In the genomic region with DNA sequence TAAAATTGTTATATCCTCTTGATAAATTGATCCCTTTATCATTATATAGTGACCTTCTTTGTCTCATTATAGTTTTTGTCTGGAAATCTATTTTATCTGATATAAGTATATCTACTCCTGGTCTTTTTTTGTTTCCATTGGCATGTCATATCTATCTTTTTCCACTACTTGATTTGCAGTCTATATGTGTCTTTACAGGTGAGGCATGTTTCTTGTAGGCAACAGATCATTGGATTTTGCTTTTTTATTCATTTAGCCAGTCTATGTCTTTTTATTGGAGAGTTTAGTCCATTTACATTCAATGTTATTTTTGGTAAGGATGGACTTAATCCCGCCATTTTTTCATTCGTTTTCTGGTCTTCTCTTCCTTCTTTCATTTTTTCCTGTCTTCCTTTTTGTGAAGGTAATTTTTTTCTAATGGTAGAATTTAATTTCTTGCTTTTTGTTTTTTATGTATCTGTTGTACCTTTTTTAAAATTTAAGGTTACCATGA, we compare ENCODE assay signal across 1 cellular context.
TF ChIP-seq lines count a peak whose summit lies in the region.

No MANE protein-coding gene starts in this region.

TF ChIP-seq in K562, 482 proteins besides CTCF, POLR2A, EP300 and RAD21:
- TF ChIP-seq ESRRA (IDR thresholded peaks at IDR 0.05; ENCODE audit: borderline replicate concordance, low read depth) (no peak), RAD51 (IDR thresholded peaks at IDR 0.05; ENCODE audit: borderline replicate concordance, low read depth) (no peak), ZNF507 (tag; conservative IDR thresholded peaks at IDR 0.05) (peak; percentile 96), KDM5B (IDR thresholded peaks at IDR 0.05; ENCODE audit: insufficient replicate concordance, low read depth, low read length) (no peak), HOMEZ (CRISPR knock-in tag; IDR thresholded peaks at IDR 0.05) (no peak), SMAD4 (CRISPR knock-in tag; conservative IDR thresholded peaks at IDR 0.05) (no peak), ZSCAN32 (CRISPR knock-in tag; IDR thresholded peaks at IDR 0.05) (no peak), ZNF354B (CRISPR knock-in tag; IDR thresholded peaks at IDR 0.05) (peak; percentile 87), ZNF143 (CRISPR knock-in tag; IDR thresholded peaks at IDR 0.05) (no peak), DDX20 (tag; IDR thresholded peaks at IDR 0.05; ENCODE audit: low read depth) (no peak), EGR1 (conservative IDR thresholded peaks at IDR 0.05) (no peak), THRAP3 (IDR thresholded peaks at IDR 0.05; ENCODE audit: borderline replicate concordance) (no peak), ZBTB17 (CRISPR knock-in tag; IDR thresholded peaks at IDR 0.05) (no peak), ZNF217 (CRISPR knock-in tag; IDR thresholded peaks at IDR 0.05) (no peak), TEAD1 (CRISPR knock-in tag; IDR thresholded peaks at IDR 0.05) (no peak)
- TF ChIP-seq, protein P1, sequence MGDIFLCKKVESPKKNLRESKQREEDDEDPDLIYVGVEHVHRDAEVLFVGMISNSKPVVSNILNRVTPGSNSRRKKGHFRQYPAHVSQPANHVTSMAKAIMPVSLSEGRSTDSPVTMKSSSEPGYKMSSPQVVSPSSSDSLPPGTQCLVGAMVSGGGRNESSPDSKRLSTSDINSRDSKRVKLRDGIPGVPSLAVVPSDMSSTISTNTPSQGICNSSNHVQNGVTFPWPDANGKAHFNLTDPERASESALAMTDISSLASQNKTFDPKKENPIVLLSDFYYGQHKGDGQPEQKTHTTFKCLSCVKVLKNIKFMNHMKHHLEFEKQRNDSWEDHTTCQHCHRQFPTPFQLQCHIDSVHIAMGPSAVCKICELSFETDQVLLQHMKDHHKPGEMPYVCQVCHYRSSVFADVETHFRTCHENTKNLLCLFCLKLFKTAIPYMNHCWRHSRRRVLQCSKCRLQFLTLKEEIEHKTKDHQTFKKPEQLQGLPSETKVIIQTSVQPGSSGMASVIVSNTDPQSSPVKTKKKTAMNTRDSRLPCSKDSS (IDR thresholded peaks at IDR 0.05; ENCODE audit: low read depth, partially characterized antibody): peak; percentile 19
- TF ChIP-seq, protein P2, sequence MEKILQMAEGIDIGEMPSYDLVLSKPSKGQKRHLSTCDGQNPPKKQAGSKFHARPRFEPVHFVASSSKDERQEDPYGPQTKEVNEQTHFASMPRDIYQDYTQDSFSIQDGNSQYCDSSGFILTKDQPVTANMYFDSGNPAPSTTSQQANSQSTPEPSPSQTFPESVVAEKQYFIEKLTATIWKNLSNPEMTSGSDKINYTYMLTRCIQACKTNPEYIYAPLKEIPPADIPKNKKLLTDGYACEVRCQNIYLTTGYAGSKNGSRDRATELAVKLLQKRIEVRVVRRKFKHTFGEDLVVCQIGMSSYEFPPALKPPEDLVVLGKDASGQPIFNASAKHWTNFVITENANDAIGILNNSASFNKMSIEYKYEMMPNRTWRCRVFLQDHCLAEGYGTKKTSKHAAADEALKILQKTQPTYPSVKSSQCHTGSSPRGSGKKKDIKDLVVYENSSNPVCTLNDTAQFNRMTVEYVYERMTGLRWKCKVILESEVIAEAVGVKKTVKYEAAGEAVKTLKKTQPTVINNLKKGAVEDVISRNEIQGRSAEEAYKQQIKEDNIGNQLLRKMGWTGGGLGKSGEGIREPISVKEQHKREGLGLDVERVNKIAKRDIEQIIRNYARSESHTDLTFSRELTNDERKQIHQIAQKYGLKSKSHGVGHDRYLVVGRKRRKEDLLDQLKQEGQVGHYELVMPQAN (IDR thresholded peaks at IDR 0.05; ENCODE audit: borderline replicate concordance): no peak
